In the genomic region with DNA sequence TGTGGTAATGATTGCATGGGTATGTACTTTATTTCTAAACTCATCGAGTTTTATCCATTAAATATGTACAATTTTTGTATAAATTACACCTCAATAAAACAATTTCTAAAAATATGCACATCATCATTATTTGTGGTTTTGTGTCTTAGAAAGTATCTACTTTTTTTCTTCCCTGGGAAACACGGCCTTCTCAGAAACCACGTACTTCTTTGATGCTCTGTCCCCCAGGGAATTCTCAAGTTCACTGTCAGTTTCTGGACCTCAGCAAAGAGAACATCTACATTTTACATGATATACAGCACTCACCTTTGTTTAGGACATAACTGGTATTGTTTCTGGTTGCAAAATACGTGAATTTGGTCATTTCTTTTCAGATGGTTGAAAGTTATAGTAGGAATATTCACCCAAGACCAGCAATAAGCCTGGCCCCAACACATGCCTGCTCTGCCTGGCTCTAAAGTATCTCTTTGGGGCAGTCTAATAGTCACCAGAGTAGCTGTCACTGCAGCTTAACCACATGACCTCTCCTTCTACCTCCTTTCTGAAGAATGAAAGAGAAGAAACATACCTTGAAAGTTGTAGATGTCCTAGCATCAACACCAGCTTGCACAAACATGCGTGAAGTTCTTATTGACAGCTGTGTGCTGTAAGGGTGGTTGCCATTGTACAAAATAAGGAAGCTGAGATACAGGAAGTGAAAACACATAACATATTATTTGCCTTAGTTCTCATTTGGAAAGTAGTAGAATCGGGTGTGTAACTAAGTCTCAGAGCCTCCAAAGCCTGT, we compare ENCODE assay signal across 1 cellular context.
A peak's percentile ranks its signal among the peaks of the same experiment; 100 is the strongest.
TF ChIP-seq lines count a peak whose summit lies in the region.

No MANE protein-coding gene starts in this region.

TF ChIP-seq in GM12878, 131 proteins besides CTCF, POLR2A, EP300 and RAD21 (continued from another document and continues in another):
- TF ChIP-seq HCFC1 (IDR thresholded peaks at IDR 0.05; ENCODE audit: low read length) (no peak), HDGF (IDR thresholded peaks at IDR 0.05) (no peak), ESRRA (IDR thresholded peaks at IDR 0.05; ENCODE audit: low read length) (no peak), TAF1 (IDR thresholded peaks at IDR 0.05; ENCODE audit: borderline replicate concordance, low read depth, low read length) (peak; percentile 42; the same call in 1 of the 2 replicates), JUNB (IDR thresholded peaks at IDR 0.05) (peak; percentile 59; the same call in 1 of the 2 replicates), ZZZ3 (IDR thresholded peaks at IDR 0.05; ENCODE audit: control insufficient read depth, insufficient read length, low read depth) (no peak), SMAD1 (IDR thresholded peaks at IDR 0.05; ENCODE audit: low read depth, partially characterized antibody) (peak; percentile 26), RAD51 (IDR thresholded peaks at IDR 0.05) (peak; percentile 57; the same call in 1 of the 2 replicates), SIX5 (IDR thresholded peaks at IDR 0.05; ENCODE audit: low read depth, low read length, severe bottlenecking) (no peak), NRF1 (conservative IDR thresholded peaks at IDR 0.05; ENCODE audit: low read depth, low read length) (no peak), IKZF1 (conservative IDR thresholded peaks at IDR 0.05) (0 out of 2 replicates have a peak, but pooled peaks have one; percentile 14), CBFB (IDR thresholded peaks at IDR 0.05; ENCODE audit: low read depth) (no peak), EZH2 (IDR thresholded peaks at IDR 0.05; ENCODE audit: borderline replicate concordance, control insufficient read depth, low read depth, low read length) (no peak), BHLHE40 (IDR thresholded peaks at IDR 0.05; ENCODE audit: borderline replicate concordance in 1 of 2, low read depth in 2 of 2, low read length in 1 of 2) (peak in 1 of 2 experiments; percentile 5; a peak in 1 of 4 replicates), RB1 (IDR thresholded peaks at IDR 0.05; ENCODE audit: borderline replicate concordance) (no peak; the same call in 1 of the 2 replicates), ETV6 (conservative IDR thresholded peaks at IDR 0.05 in 1 of 2, IDR thresholded peaks at IDR 0.05 in 1 of 2; ENCODE audit: borderline replicate concordance in 1 of 2, low read depth in 1 of 2) (peak in 1 of 2 experiments; percentile 85; a peak in 2 of 4 replicates), FOXM1 (IDR thresholded peaks at IDR 0.05; ENCODE audit: low read depth, low read length) (0 out of 2 replicates have a peak, but pooled peaks have one; percentile 35), SP1 (IDR thresholded peaks at IDR 0.05; ENCODE audit: low read depth, low read length) (peak; percentile 30), IKZF2 (IDR thresholded peaks at IDR 0.05) (no peak; a peak in 2 of 4 replicates), POLR2AphosphoS5 (IDR thresholded peaks at IDR 0.05; ENCODE audit: low read length) (no peak; the same call in 1 of the 2 replicates), MEF2A (IDR thresholded peaks at IDR 0.05; ENCODE audit: insufficient read depth, low read depth, low read length) (peak; percentile 67; the same call in 1 of the 2 replicates), CHD4 (IDR thresholded peaks at IDR 0.05) (no peak), TBL1XR1 (IDR thresholded peaks at IDR 0.05; ENCODE audit: low read depth, low read length) (peak; percentile 68; the same call in 1 of the 2 replicates), HDAC2 (IDR thresholded peaks at IDR 0.05) (no peak), CHD1 (IDR thresholded peaks at IDR 0.05; ENCODE audit: low read depth, low read length) (no peak), SRF (IDR thresholded peaks at IDR 0.05; ENCODE audit: low read depth in 2 of 2, low read length in 2 of 2) (no peak), IRF4 (IDR thresholded peaks at IDR 0.05; ENCODE audit: low read depth, low read length) (0 out of 2 replicates have a peak, but pooled peaks have one; percentile 47), LARP7 (IDR thresholded peaks at IDR 0.05) (no peak)
- TF ChIP-seq, protein P1, sequence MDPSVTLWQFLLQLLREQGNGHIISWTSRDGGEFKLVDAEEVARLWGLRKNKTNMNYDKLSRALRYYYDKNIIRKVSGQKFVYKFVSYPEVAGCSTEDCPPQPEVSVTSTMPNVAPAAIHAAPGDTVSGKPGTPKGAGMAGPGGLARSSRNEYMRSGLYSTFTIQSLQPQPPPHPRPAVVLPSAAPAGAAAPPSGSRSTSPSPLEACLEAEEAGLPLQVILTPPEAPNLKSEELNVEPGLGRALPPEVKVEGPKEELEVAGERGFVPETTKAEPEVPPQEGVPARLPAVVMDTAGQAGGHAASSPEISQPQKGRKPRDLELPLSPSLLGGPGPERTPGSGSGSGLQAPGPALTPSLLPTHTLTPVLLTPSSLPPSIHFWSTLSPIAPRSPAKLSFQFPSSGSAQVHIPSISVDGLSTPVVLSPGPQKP (IDR thresholded peaks at IDR 0.05; ENCODE audit: low read depth, low read length): no peak
- TF ChIP-seq, protein P2, sequence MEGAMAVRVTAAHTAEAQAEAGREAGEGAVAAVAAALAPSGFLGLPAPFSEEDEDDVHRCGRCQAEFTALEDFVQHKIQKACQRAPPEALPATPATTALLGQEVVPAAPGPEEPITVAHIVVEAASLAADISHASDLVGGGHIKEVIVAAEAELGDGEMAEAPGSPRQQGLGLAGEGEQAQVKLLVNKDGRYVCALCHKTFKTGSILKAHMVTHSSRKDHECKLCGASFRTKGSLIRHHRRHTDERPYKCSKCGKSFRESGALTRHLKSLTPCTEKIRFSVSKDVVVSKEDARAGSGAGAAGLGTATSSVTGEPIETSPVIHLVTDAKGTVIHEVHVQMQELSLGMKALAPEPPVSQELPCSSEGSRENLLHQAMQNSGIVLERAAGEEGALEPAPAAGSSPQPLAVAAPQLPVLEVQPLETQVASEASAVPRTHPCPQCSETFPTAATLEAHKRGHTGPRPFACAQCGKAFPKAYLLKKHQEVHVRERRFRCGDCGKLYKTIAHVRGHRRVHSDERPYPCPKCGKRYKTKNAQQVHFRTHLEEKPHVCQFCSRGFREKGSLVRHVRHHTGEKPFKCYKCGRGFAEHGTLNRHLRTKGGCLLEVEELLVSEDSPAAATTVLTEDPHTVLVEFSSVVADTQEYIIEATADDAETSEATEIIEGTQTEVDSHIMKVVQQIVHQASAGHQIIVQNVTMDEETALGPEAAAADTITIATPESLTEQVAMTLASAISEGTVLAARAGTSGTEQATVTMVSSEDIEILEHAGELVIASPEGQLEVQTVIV (IDR thresholded peaks at IDR 0.05; ENCODE audit: borderline replicate concordance, partially characterized antibody): no peak
- TF ChIP-seq, protein P3, sequence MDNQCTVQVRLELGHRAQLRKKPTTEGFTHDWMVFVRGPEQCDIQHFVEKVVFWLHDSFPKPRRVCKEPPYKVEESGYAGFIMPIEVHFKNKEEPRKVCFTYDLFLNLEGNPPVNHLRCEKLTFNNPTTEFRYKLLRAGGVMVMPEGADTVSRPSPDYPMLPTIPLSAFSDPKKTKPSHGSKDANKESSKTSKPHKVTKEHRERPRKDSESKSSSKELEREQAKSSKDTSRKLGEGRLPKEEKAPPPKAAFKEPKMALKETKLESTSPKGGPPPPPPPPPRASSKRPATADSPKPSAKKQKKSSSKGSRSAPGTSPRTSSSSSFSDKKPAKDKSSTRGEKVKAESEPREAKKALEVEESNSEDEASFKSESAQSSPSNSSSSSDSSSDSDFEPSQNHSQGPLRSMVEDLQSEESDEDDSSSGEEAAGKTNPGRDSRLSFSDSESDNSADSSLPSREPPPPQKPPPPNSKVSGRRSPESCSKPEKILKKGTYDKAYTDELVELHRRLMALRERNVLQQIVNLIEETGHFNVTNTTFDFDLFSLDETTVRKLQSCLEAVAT (IDR thresholded peaks at IDR 0.05): no peak
- TF ChIP-seq, protein P4, sequence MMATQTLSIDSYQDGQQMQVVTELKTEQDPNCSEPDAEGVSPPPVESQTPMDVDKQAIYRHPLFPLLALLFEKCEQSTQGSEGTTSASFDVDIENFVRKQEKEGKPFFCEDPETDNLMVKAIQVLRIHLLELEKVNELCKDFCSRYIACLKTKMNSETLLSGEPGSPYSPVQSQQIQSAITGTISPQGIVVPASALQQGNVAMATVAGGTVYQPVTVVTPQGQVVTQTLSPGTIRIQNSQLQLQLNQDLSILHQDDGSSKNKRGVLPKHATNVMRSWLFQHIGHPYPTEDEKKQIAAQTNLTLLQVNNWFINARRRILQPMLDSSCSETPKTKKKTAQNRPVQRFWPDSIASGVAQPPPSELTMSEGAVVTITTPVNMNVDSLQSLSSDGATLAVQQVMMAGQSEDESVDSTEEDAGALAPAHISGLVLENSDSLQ (IDR thresholded peaks at IDR 0.05): peak; percentile 88
- TF ChIP-seq, protein P5, sequence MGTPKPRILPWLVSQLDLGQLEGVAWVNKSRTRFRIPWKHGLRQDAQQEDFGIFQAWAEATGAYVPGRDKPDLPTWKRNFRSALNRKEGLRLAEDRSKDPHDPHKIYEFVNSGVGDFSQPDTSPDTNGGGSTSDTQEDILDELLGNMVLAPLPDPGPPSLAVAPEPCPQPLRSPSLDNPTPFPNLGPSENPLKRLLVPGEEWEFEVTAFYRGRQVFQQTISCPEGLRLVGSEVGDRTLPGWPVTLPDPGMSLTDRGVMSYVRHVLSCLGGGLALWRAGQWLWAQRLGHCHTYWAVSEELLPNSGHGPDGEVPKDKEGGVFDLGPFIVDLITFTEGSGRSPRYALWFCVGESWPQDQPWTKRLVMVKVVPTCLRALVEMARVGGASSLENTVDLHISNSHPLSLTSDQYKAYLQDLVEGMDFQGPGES (IDR thresholded peaks at IDR 0.05): no peak
- TF ChIP-seq, protein P6, sequence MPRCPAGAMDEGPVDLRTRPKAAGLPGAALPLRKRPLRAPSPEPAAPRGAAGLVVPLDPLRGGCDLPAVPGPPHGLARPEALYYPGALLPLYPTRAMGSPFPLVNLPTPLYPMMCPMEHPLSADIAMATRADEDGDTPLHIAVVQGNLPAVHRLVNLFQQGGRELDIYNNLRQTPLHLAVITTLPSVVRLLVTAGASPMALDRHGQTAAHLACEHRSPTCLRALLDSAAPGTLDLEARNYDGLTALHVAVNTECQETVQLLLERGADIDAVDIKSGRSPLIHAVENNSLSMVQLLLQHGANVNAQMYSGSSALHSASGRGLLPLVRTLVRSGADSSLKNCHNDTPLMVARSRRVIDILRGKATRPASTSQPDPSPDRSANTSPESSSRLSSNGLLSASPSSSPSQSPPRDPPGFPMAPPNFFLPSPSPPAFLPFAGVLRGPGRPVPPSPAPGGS (IDR thresholded peaks at IDR 0.05; ENCODE audit: borderline replicate concordance, insufficient read depth, low read depth, low read length, poor library complexity, severe bottlenecking): peak; percentile 13
- TF ChIP-seq, protein P7, sequence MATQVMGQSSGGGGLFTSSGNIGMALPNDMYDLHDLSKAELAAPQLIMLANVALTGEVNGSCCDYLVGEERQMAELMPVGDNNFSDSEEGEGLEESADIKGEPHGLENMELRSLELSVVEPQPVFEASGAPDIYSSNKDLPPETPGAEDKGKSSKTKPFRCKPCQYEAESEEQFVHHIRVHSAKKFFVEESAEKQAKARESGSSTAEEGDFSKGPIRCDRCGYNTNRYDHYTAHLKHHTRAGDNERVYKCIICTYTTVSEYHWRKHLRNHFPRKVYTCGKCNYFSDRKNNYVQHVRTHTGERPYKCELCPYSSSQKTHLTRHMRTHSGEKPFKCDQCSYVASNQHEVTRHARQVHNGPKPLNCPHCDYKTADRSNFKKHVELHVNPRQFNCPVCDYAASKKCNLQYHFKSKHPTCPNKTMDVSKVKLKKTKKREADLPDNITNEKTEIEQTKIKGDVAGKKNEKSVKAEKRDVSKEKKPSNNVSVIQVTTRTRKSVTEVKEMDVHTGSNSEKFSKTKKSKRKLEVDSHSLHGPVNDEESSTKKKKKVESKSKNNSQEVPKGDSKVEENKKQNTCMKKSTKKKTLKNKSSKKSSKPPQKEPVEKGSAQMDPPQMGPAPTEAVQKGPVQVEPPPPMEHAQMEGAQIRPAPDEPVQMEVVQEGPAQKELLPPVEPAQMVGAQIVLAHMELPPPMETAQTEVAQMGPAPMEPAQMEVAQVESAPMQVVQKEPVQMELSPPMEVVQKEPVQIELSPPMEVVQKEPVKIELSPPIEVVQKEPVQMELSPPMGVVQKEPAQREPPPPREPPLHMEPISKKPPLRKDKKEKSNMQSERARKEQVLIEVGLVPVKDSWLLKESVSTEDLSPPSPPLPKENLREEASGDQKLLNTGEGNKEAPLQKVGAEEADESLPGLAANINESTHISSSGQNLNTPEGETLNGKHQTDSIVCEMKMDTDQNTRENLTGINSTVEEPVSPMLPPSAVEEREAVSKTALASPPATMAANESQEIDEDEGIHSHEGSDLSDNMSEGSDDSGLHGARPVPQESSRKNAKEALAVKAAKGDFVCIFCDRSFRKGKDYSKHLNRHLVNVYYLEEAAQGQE (IDR thresholded peaks at IDR 0.05; ENCODE audit: low read depth, low read length): no peak
- TF ChIP-seq, protein P8, sequence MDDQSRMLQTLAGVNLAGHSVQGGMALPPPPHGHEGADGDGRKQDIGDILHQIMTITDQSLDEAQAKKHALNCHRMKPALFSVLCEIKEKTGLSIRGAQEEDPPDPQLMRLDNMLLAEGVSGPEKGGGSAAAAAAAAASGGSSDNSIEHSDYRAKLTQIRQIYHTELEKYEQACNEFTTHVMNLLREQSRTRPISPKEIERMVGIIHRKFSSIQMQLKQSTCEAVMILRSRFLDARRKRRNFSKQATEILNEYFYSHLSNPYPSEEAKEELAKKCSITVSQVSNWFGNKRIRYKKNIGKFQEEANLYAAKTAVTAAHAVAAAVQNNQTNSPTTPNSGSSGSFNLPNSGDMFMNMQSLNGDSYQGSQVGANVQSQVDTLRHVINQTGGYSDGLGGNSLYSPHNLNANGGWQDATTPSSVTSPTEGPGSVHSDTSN (IDR thresholded peaks at IDR 0.05; ENCODE audit: insufficient replicate concordance, low read depth, low read length): peak; percentile 53
- TF ChIP-seq, protein P9, sequence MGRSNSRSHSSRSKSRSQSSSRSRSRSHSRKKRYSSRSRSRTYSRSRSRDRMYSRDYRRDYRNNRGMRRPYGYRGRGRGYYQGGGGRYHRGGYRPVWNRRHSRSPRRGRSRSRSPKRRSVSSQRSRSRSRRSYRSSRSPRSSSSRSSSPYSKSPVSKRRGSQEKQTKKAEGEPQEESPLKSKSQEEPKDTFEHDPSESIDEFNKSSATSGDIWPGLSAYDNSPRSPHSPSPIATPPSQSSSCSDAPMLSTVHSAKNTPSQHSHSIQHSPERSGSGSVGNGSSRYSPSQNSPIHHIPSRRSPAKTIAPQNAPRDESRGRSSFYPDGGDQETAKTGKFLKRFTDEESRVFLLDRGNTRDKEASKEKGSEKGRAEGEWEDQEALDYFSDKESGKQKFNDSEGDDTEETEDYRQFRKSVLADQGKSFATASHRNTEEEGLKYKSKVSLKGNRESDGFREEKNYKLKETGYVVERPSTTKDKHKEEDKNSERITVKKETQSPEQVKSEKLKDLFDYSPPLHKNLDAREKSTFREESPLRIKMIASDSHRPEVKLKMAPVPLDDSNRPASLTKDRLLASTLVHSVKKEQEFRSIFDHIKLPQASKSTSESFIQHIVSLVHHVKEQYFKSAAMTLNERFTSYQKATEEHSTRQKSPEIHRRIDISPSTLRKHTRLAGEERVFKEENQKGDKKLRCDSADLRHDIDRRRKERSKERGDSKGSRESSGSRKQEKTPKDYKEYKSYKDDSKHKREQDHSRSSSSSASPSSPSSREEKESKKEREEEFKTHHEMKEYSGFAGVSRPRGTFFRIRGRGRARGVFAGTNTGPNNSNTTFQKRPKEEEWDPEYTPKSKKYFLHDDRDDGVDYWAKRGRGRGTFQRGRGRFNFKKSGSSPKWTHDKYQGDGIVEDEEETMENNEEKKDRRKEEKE (IDR thresholded peaks at IDR 0.05): no peak
